8 cellular contexts compared by ENCODE assay signal in genomic region chr22:21013742-21014201, GRCh38. TPM values are rescaled to one million over a fixed set of nuclear protein-coding genes. Genes with fewer than 3 reads are reported as not detected.
A peak's percentile ranks its signal among the peaks of the same experiment; 100 is the strongest.
DNase-seq lines count a peak whose midpoint lies in the region; ATAC-seq and TF ChIP-seq lines count a peak whose summit lies in the region.

No MANE protein-coding gene starts in this region.

- intact Hi-C loops in A673 (cut with micrococcal nuclease; ENCODE audit: unreplicated experiment) = no loop called here

- peak overlapping the region; percentile 67 for H3K9ac ChIP-seq in adipocyte (ENCODE audit: low read length)

- no peaks in the 10 kb centered on the region for H3K27me3 ChIP-seq in A673 (replicated peaks; ENCODE audit: insufficient read depth, low read depth, low read length, poor library complexity)
- H3K27me3 ChIP-seq in HAP-1 (ENCODE audit: low read depth) = no peaks in the 10 kb centered on the region
- no peaks in the 10 kb centered on the region for H3K27me3 ChIP-seq in adipocyte (replicated peaks; ENCODE audit: control insufficient read depth, insufficient read depth, low read length)

- no peaks in the 10 kb centered on the region for H3K36me3 Mint-ChIP-seq in memory B cell

- in situ Hi-C loops in HAP-1 (cut with MboI; ENCODE audit: low sequenced_read_pairs) = loop anchor here (10.0 kb wide), 2 partner anchors 159 to 651 kb away; partner anchors contain the start of genes PI4KA, PPIL2 and SNAP29

- POLR2A ChIA-PET in A673 (lab: Charles Lee; ENCODE audit: low non-redundant PET) = no interaction called here

- H3K9me3 ChIP-seq in A673 (ENCODE audit: low read depth, low read length, poor library complexity, severe bottlenecking) (no peaks in the 10 kb centered on the region), HAP-1 (no peaks in the 10 kb centered on the region), adipocyte (ENCODE audit: control insufficient read depth, low read length) (no peaks in the 10 kb centered on the region)

- H3K4me3 Mint-ChIP-seq in memory B cell = peak overlapping the region; percentile 88

- CTCF ChIA-PET in A673 (lab: Charles Lee) = no interaction called here

- H3K4me3 ChIP-seq in A673 (ENCODE audit: low read depth, low read length, poor library complexity, severe bottlenecking) (peak overlapping the region; percentile 51), HAP-1 (peak overlapping the region; percentile 34), adipocyte (ENCODE audit: low read length) (peak overlapping the region; percentile 76)

- peak overlapping the region; percentile 32 for H3K27ac ChIP-seq in A673 (ENCODE audit: low read depth, low read length, poor library complexity, severe bottlenecking)

- peaks cover 14% of the 10 kb centered on the region for H3K4me1 Mint-ChIP-seq in memory B cell

- H3K36me3 ChIP-seq in A673 (ENCODE audit: insufficient read depth, low read length, poor library complexity, severe bottlenecking) (no peaks in the 10 kb centered on the region), HAP-1 (replicated peaks) (no peaks in the 10 kb centered on the region), adipocyte (ENCODE audit: control insufficient read depth, insufficient read depth, low read length, severe bottlenecking) (no peaks in the 10 kb centered on the region)

- TF ChIP-seq CTCF in A673 (conservative IDR thresholded peaks at IDR 0.05; ENCODE audit: low read depth, low read length) = no peak

- BruUV-seq in A673 (replicated peaks; lab: Mats Ljungman, UMichigan) = TSS peak; percentile 73

- H3K4me1 ChIP-seq in A673 (ENCODE audit: insufficient read depth, low read length, poor library complexity, severe bottlenecking) (peaks cover 18% of the 10 kb centered on the region), HAP-1 (peaks cover 11% of the 10 kb centered on the region), adipocyte (ENCODE audit: control insufficient read depth, insufficient read depth, low read length) (peaks cover 16% of the 10 kb centered on the region)

- H3K9me3 Mint-ChIP-seq in memory B cell = no peaks in the 10 kb centered on the region

- H3K27ac Mint-ChIP-seq in memory B cell = peak overlapping the region; percentile 95

- DNase-seq in A673 (ENCODE audit: low spot score) = no peak
- DNase-seq in HAP-1 (ENCODE audit: low spot score in 2 of 2) = no peak
- peak; percentile 30 for DNase-seq in adipocyte (ENCODE audit: low read depth)
- no peak for DNase-seq in memory B cell (ENCODE audit: low spot score in 2 of 2)
- DNase-seq in DMS153 treated with DMSO at 0.1 percent for 48 hours (lab: John Stamatoyannopoulos, UW; ENCODE audit: unreplicated experiment) = no peak
- DNase-seq in NOMO-1 treated with DMSO at 0.1 percent for 48 hours (lab: John Stamatoyannopoulos, UW; ENCODE audit: unreplicated experiment) = no peak
- no peak for DNase-seq in globus pallidus (ENCODE audit: low spot score)

- H3K27me3 Mint-ChIP-seq in memory B cell = no peaks in the 10 kb centered on the region

- ATAC-seq in memory B cell (ENCODE audit: low read depth) (no peak), HG03571 (IDR thresholded peaks at IDR 0.05; ENCODE audit: unreplicated experiment) (no peak)

RNA-seq across cellular contexts. Expression of gene P2RX6, which starts 1.2 kb away (rescaled TPM):
- 0.39 and 0.43 TPM in 2 replicates for total RNA-seq in A673 (2021)

RNA-seq across cellular contexts. Expression of gene THAP7, which starts 11.9 kb away (rescaled TPM):
- 38.5 TPM in 2 replicates for total RNA-seq in A673 (2021)

RNA-seq across cellular contexts. Expression of gene SLC7A4, which starts 18.6 kb away (rescaled TPM):
- total RNA-seq in A673 (2021) = not detected in 2 replicates

RNA-seq across cellular contexts. Expression of gene LZTR1, which starts 31.7 kb away (rescaled TPM):
- 54.3 and 64.3 TPM in 2 replicates for total RNA-seq in A673 (2021)

RNA-seq across cellular contexts. Expression of gene LRRC74B, which starts 32.0 kb away (rescaled TPM):
- total RNA-seq in A673 (2021) = not detected in 2 replicates
